30 cellular contexts compared by ENCODE assay signal in genomic region chr19:40659116-40659515, GRCh38.
"Had no signal": no experiment of that assay in that cellular context is flagged by ENCODE, and none has a peak within 500 bp of the region (broad histone marks: within the 10 kb centered on the region; RNA-seq: fewer than 3 reads in every experiment).

No MANE protein-coding gene starts in this region.

- H3K27me3 ChIP-seq: body of pancreas, esophagus squamous epithelium, foreskin keratinocyte, gastrocnemius medialis, heart left ventricle had no signal

- ATAC-seq: activated CD4-positive, CD25-positive, alpha-beta regulatory T cell treated with anti-CD3 and anti-CD28 coated beads, Interleukin-2, amount 50 U/mL, for 24 hours; activated CD8-positive, alpha-beta T cell treated with anti-CD3 and anti-CD28 coated beads for 36 hours; activated T-cell treated with anti-CD3 and anti-CD28 coated beads, Interleukin-2, amount 50 U/mL, for 4 hours; activated T-helper 17 cell treated with anti-CD3 and anti-CD28 coated beads, Interleukin-2, amount 50 U/mL, for 72 hours; body of pancreas; effector memory CD8-positive, alpha-beta T cell; foreskin keratinocyte; gastrocnemius medialis; heart left ventricle; T-cell had no signal

- H3K36me3 ChIP-seq: esophagus squamous epithelium, gastrocnemius medialis, heart left ventricle, WERI-Rb-1 had no signal

- H3K9me3 ChIP-seq: body of pancreas, esophagus squamous epithelium, gastrocnemius medialis, heart left ventricle had no signal

- H3K4me3 ChIP-seq: body of pancreas, esophagus squamous epithelium, gastrocnemius medialis, heart left ventricle had no signal

- H3K4me1 ChIP-seq: foreskin keratinocyte had no signal

- H3K27ac ChIP-seq: body of pancreas, foreskin keratinocyte, gastrocnemius medialis, heart left ventricle, WERI-Rb-1 had no signal

- DNase-seq: activated B cell treated with CpG ODN at 0.5 μM for 24 hours; activated CD4-positive, alpha-beta T cell treated with anti-CD3 and anti-CD28 coated beads for 48 hours; activated CD4-positive, alpha-beta T cell treated with anti-CD3 and anti-CD28 coated beads, Interleukin-2, amount 50 U/mL, for 1 hour; activated CD4-positive, alpha-beta T cell treated with anti-CD3 and anti-CD28 coated beads, Interleukin-2, amount 50 U/mL, for 48 hours; activated CD8-positive, alpha-beta memory T cell treated with anti-CD3 and anti-CD28 coated beads for 24 hours; activated CD8-positive, alpha-beta T cell treated with anti-CD3 and anti-CD28 coated beads for 36 hours; activated effector memory CD4-positive, alpha-beta T cell treated with Interleukin-2 at 50 U/mL for 16 hours; activated gamma-delta T cell treated with Interleukin-2 at 50 U/mL for 16 hours; activated naive CD4-positive, alpha-beta T cell treated with anti-CD3 and anti-CD28 coated beads, Interleukin-2, amount 50 U/mL, for 16 hours; activated naive CD4-positive, alpha-beta T cell treated with Interleukin-2 at 50 U/mL for 16 hours; activated T-cell treated with anti-CD3 and anti-CD28 coated beads, Interleukin-2, amount 50 U/mL, for 4 hours; amniotic stem cell; aorta; body of pancreas; caudate nucleus; cortex of kidney; dermis blood vessel endothelial cell; effector CD4-positive, alpha-beta T cell; effector memory CD8-positive, alpha-beta T cell; erythroblast; esophagus squamous epithelium; foreskin keratinocyte; gastrocnemius medialis; glutamatergic neuron; heart left ventricle; T-cell; T1000; WERI-Rb-1 had no signal
